ENCODE assay signal across 8 cellular contexts in genomic region chr1:39798859-39799769, GRCh38. TPM values are rescaled to one million over a fixed set of nuclear protein-coding genes. Genes with fewer than 3 reads are reported as not detected.
DNase-seq lines count a peak whose midpoint lies in the region; ATAC-seq and TF ChIP-seq lines count a peak whose summit lies in the region.
"Not testable (repeated sequence)": the region's sequence is repeated elsewhere in the genome, so short reads cannot be mapped to it uniquely, and the experiment has no call there.

No MANE protein-coding gene starts in this region.

- DNase-seq in CD4-positive, CD25-positive, alpha-beta regulatory T cell, result peak; percentile 85 to 96 (median 92)
- DNase-seq in GM19238 (ENCODE audit: insufficient read length, low spot score), result peak; percentile 57
- DNase-seq in NCI-H510A (lab: John Stamatoyannopoulos, UW), result peak; percentile 100
- peak; percentile 76 to 78 for DNase-seq in activated CD4-positive, alpha-beta T cell treated with anti-CD3 and anti-CD28 coated beads for 24 hours (ENCODE audit: low read depth in 2 of 2)
- peak in 53 of 61 donors; percentile 3 to 87 (median 46) for DNase-seq in caudate nucleus (lab: John Stamatoyannopoulos, UW)
- peak in 1 of 2 donors; percentile 88 for DNase-seq in left lung
- DNase-seq in stimulated activated CD4-positive, alpha-beta T cell treated with anti-CD3 and anti-CD28 coated beads, Interleukin-4, amount 100 ng/mL, for 24 hours, result peak; percentile 92

- peak overlapping the region; percentile 51 for H3K4me3 ChIP-seq in CD4-positive, CD25-positive, alpha-beta regulatory T cell (ENCODE audit: low read depth, low read length)
- H3K4me3 ChIP-seq in left lung, result not testable (repeated sequence)

- intact Hi-C loops in left lung (cut with DNase I), result not testable (repeated sequence)

- H3K9me3 Mint-ChIP-seq in CD4-positive, CD25-positive, alpha-beta regulatory T cell, result not testable (repeated sequence)

- not testable (repeated sequence) for TF ChIP-seq CTCF in left lung (IDR thresholded peaks at IDR 0.05)

- peak overlapping the region; percentile 80 for H3K27ac ChIP-seq in CD4-positive, CD25-positive, alpha-beta regulatory T cell (ENCODE audit: insufficient read depth, low read length, poor library complexity, severe bottlenecking)
- H3K27ac ChIP-seq in caudate nucleus (ENCODE audit: low read depth, low read length) (peak overlapping the region; percentile 21), left lung (peak overlapping the region; percentile 5 to 54)

- peak overlapping the region; percentile 57 to 85 (median 80) for H3K4me3 Mint-ChIP-seq in CD4-positive, CD25-positive, alpha-beta regulatory T cell

- H3K27me3 Mint-ChIP-seq in CD4-positive, CD25-positive, alpha-beta regulatory T cell, result not testable (repeated sequence)

- peaks cover 5 to 17% (median 11%) of the 10 kb centered on the region in 4 donors for H3K4me1 Mint-ChIP-seq in CD4-positive, CD25-positive, alpha-beta regulatory T cell

- not testable (repeated sequence) for H3K4me1 ChIP-seq in CD4-positive, CD25-positive, alpha-beta regulatory T cell (ENCODE audit: control insufficient read depth, insufficient read depth, low read length, poor library complexity, severe bottlenecking)
- H3K4me1 ChIP-seq in left lung, result peaks cover 0 to 16% of the 10 kb centered on the region in 2 donors

- peak; percentile 96 to 97 for ATAC-seq in CD4-positive, CD25-positive, alpha-beta regulatory T cell (ENCODE audit: low read depth in 2 of 2)
- ATAC-seq in HG03097 (IDR thresholded peaks at IDR 0.05; ENCODE audit: low FRiP score, unreplicated experiment) (peak; percentile 80), left lung (peak; percentile 90)

- not testable (repeated sequence) for H3K9me3 ChIP-seq in CD4-positive, CD25-positive, alpha-beta regulatory T cell (ENCODE audit: control insufficient read depth in 2 of 2, low read length in 2 of 2); left lung

- not testable (repeated sequence) for H3K36me3 Mint-ChIP-seq in CD4-positive, CD25-positive, alpha-beta regulatory T cell

- H3K27ac Mint-ChIP-seq in CD4-positive, CD25-positive, alpha-beta regulatory T cell, result peak overlapping the region; percentile 81 to 97 (median 96)

- not testable (repeated sequence) for H3K27me3 ChIP-seq in CD4-positive, CD25-positive, alpha-beta regulatory T cell (ENCODE audit: control insufficient read depth, insufficient read depth, low read length); left lung

- H3K36me3 ChIP-seq in CD4-positive, CD25-positive, alpha-beta regulatory T cell (ENCODE audit: control insufficient read depth, insufficient read depth, low read length); left lung: not testable (repeated sequence)

RNA-seq across cellular contexts. Expression of gene BMP8B, which starts 10.4 kb away (rescaled TPM):
- total RNA-seq in CD4-positive, CD25-positive, alpha-beta regulatory T cell, result 0.39 TPM
- polyA plus RNA-seq in CD4-positive, CD25-positive, alpha-beta regulatory T cell, result under 1 TPM in 3 of 4 donors, not detected in 1; 0.05 to 0.13 (median 0.07) TPM
- 1 to 10 TPM; 2.1 to 2.8 TPM for total RNA-seq in left lung

RNA-seq across cellular contexts. Expression of gene OXCT2, which starts 28.0 kb away (rescaled TPM):
- total RNA-seq in CD4-positive, CD25-positive, alpha-beta regulatory T cell, result not detected
- polyA plus RNA-seq in CD4-positive, CD25-positive, alpha-beta regulatory T cell, result not detected
- total RNA-seq in left lung, result under 1 TPM; 0.55 to 0.82 TPM

Comparison
In these comparisons a context has a peak if more than half of its experiments do, and no peak if none do; other contexts are left out.
1. H3K27ac ChIP-seq: peak in every context shown above with its lines; median percentile 80 in CD4-positive, CD25-positive, alpha-beta regulatory T cell; 30 in left lung; 21 in caudate nucleus.